ENCODE assay signal across 9 cellular contexts in the genomic region with DNA sequence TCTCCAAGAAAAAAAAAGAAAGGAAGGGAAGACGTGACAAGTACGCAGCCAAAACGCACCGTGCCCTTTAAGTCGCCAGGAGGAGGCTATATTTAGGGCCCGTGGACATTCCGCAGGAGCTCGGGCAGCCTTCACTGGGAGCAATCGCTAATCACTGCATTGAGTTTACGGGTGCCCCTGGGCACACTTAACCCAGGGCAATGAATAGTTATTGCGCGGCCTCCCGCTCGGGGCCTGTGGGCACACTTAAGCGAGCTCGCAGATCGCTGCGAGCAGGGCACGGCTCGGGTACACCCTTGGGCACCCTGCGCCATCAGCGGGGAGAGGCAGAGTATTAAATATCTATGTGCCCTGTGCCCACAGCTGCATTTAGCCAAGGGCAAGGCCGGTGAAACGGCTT.
"Had no signal": no experiment of that assay in that cellular context is flagged by ENCODE, and none has a peak within 500 bp of the region (broad histone marks: within the 10 kb centered on the region; RNA-seq: fewer than 3 reads in every experiment).

No MANE protein-coding gene starts in this region.

- H3K36me3 Mint-ChIP-seq: activated naive CD8-positive, alpha-beta T cell had no signal

- H3K9me3 ChIP-seq: pancreas, tibial nerve had no signal

- H3K27me3 ChIP-seq: pancreas, tibial nerve had no signal

- H3K4me3 Mint-ChIP-seq: activated CD4-positive, alpha-beta memory T cell treated with anti-CD3 and anti-CD28 coated beads, Interleukin-2, amount 10 ng/mL, durations not matched to agents 7 days and 5 days; activated naive CD8-positive, alpha-beta T cell had no signal

- H3K27ac Mint-ChIP-seq: activated CD4-positive, alpha-beta memory T cell treated with anti-CD3 and anti-CD28 coated beads, Interleukin-2, amount 10 ng/mL, durations not matched to agents 7 days and 5 days; activated naive CD8-positive, alpha-beta T cell had no signal

- DNase-seq: activated gamma-delta T cell, cerebellar nuclear complex had no signal

- H3K27ac ChIP-seq: brain microvascular endothelial cell, foreskin keratinocyte, pancreas, skin epidermis had no signal

- H3K4me3 ChIP-seq: pancreas, skin epidermis, tibial nerve had no signal

- H3K4me1 ChIP-seq: foreskin keratinocyte had no signal

- H3K9me3 Mint-ChIP-seq: activated CD4-positive, alpha-beta memory T cell treated with anti-CD3 and anti-CD28 coated beads, Interleukin-2, amount 10 ng/mL, durations not matched to agents 7 days and 5 days had no signal

- H3K36me3 ChIP-seq: brain microvascular endothelial cell, pancreas, tibial nerve had no signal
